9 cellular contexts compared by ENCODE assay signal in genomic region chr3:59451041-59451763, GRCh38.
A peak's percentile ranks its signal among the peaks of the same experiment; 100 is the strongest.
DNase-seq lines count a peak whose midpoint lies in the region; ATAC-seq and TF ChIP-seq lines count a peak whose summit lies in the region.
"Had no signal": no experiment of that assay in that cellular context is flagged by ENCODE, and none has a peak within 500 bp of the region (broad histone marks: within the 10 kb centered on the region; RNA-seq: fewer than 3 reads in every experiment).

No MANE protein-coding gene starts in this region.

- H3K9me3 ChIP-seq in mucosa of descending colon (no peaks in the 10 kb centered on the region), H9 (ENCODE audit: control insufficient read depth, low read depth, low read length) (no peaks in the 10 kb centered on the region), tibial artery (no peaks in the 10 kb centered on the region)

- H3K27me3 ChIP-seq in H9 (ENCODE audit: insufficient read depth, low read length) (no peaks in the 10 kb centered on the region), tibial artery (no peaks in the 10 kb centered on the region)

- H3K36me3 Mint-ChIP-seq in H9 (ENCODE audit: insufficient read depth in 1 of 3, low read depth in 3 of 3), result no peaks in the 10 kb centered on the region

- H3K18ac ChIP-seq in H9 (ENCODE audit: insufficient read length, low read depth, low read length), result no peak overlapping the region

- DNase-seq in GM12865 (ENCODE audit: low read depth) (peak; percentile 96), M059J (ENCODE audit: low read depth) (peak; percentile 69), activated T-cell treated with anti-CD3 and anti-CD28 coated beads for 4 hours (peak; percentile 29), mucosa of descending colon (peak in 1 of 3 donors; percentile 40), DMS153 treated with DMSO at 0.1 percent for 48 hours (lab: John Stamatoyannopoulos, UW; ENCODE audit: unreplicated experiment) (no peak), H9 (no peak), tibial artery (no peak)

- H2AFZ ChIP-seq in H9 (ENCODE audit: low read length), result no peak overlapping the region

- ATAC-seq in GM21717 (IDR thresholded peaks at IDR 0.05; ENCODE audit: unreplicated experiment) (peak; percentile 96), mucosa of descending colon (peak; percentile 81)
- ATAC-seq: HCT116 had no signal

- no peaks in the 10 kb centered on the region for H4K20me1 ChIP-seq in H9 (ENCODE audit: control insufficient read depth, insufficient read depth, insufficient read length)

- H2AK5ac ChIP-seq in H9 (ENCODE audit: insufficient read length, low read length), result no peak overlapping the region

- WGBS in H9 (ENCODE audit: extremely low coverage, insufficient read length, low lambda C conversion rate), result no CpG with 5 or more reads among the region's 6 CpGs

- H3K27me3 Mint-ChIP-seq in H9 (ENCODE audit: low read depth), result peaks cover 51% of the 10 kb centered on the region

- no peaks in the 10 kb centered on the region for H3K4me1 Mint-ChIP-seq in H9

- no peak overlapping the region for H4K8ac ChIP-seq in H9 (replicated peaks; ENCODE audit: insufficient read length, low read depth, low read length)

- TF ChIP-seq CTCF in GM12865 (IDR thresholded peaks at IDR 0.05; ENCODE audit: insufficient read depth, low read depth, low read length, missing control alignments) (no peak), mucosa of descending colon (IDR thresholded peaks at IDR 0.05) (no peak), H9 (conservative IDR thresholded peaks at IDR 0.05) (no peak), tibial artery (IDR thresholded peaks at IDR 0.05) (no peak)

- intact Hi-C loops in mucosa of descending colon (cut with DNase I, micrococcal nuclease) (no loop called here), tibial artery (cut with DNase I; ENCODE audit: low total_unique reads) (no loop called here)

- H3K9ac ChIP-seq in H9 (ENCODE audit: extremely low read depth, insufficient read length, low read length), result no peak overlapping the region

- no peak overlapping the region for H3K27ac ChIP-seq in H9 (ENCODE audit: insufficient read length, low read depth, low read length)
- no peak overlapping the region for H3K27ac ChIP-seq in tibial artery

- H3K23ac ChIP-seq in H9 (ENCODE audit: insufficient read length, low read depth, low read length), result no peak overlapping the region

- no peak overlapping the region for H3K4me2 ChIP-seq in H9 (ENCODE audit: insufficient read depth, insufficient read length, low read length)

- H3K4me3 Mint-ChIP-seq in H9, result no peak overlapping the region

- H3K4ac ChIP-seq in H9 (ENCODE audit: low read depth, low read length), result no peak overlapping the region

- H2BK12ac ChIP-seq in H9 (ENCODE audit: insufficient read length, low read depth, low read length), result no peak overlapping the region

- no peak overlapping the region for H4K5ac ChIP-seq in H9 (ENCODE audit: insufficient read length, low read depth, low read length)

- no peak overlapping the region for H2BK120ac ChIP-seq in H9 (ENCODE audit: low read depth, low read length, poor library complexity, severe bottlenecking)

- H3T11ph ChIP-seq in H9 (ENCODE audit: low read length), result no peak overlapping the region

- H3K4me1 ChIP-seq in mucosa of descending colon (ENCODE audit: low read depth) (no peaks in the 10 kb centered on the region), H9 (ENCODE audit: insufficient read depth, low read length) (no peaks in the 10 kb centered on the region), tibial artery (no peaks in the 10 kb centered on the region)

- H3K36me3 ChIP-seq in mucosa of descending colon (ENCODE audit: low read depth) (no peaks in the 10 kb centered on the region), tibial artery (no peaks in the 10 kb centered on the region)

- H3K14ac ChIP-seq in H9 (ENCODE audit: insufficient read depth, low read length), result no peak overlapping the region

- H3K27ac Mint-ChIP-seq in H9, result no peak overlapping the region

- no peaks in the 10 kb centered on the region for H3K79me2 ChIP-seq in H9 (ENCODE audit: insufficient read depth, low read length)

- H3K23me2 ChIP-seq in H9 (ENCODE audit: insufficient read length, low read depth, low read length, poor library complexity, severe bottlenecking), result no peaks in the 10 kb centered on the region

- no peak overlapping the region for H2BK20ac ChIP-seq in H9 (ENCODE audit: low read depth, low read length, poor library complexity, severe bottlenecking)

- H4K91ac ChIP-seq in H9 (ENCODE audit: insufficient read length, low read depth, low read length), result no peak overlapping the region

- no peak overlapping the region for H3K56ac ChIP-seq in H9 (ENCODE audit: insufficient read length, low read depth, low read length)

- H3K9me3 Mint-ChIP-seq in H9, result no peaks in the 10 kb centered on the region

- no peak overlapping the region for H2BK5ac ChIP-seq in H9 (ENCODE audit: insufficient read length, low read length)

- no peak overlapping the region for H2BK15ac ChIP-seq in H9 (ENCODE audit: low read depth, low read length)

- H3K4me3 ChIP-seq in GM12865 (ENCODE audit: low read depth, low read length) (peak overlapping the region; percentile 36), mucosa of descending colon (no peak overlapping the region), tibial artery (no peak overlapping the region)

- no peaks in the 10 kb centered on the region for H3K79me1 ChIP-seq in H9 (ENCODE audit: insufficient read depth, low read depth, low read length, poor library complexity, severe bottlenecking)

Comparison
In these comparisons a context has a peak if more than half of its experiments do, and no peak if none do; other contexts are left out.
1. DNase-seq: peak in GM12865 (single experiment), M059J (single experiment) and activated T-cell treated with anti-CD3 and anti-CD28 coated beads for 4 hours (single experiment); none in DMS153 treated with DMSO at 0.1 percent for 48 hours (single experiment), H9 (single experiment) and tibial artery (0 of 2).